ENCODE assay signal across 8 cellular contexts in genomic region chr20:56440346-56441007, GRCh38. TPM values are rescaled to one million over a fixed set of nuclear protein-coding genes. Genes with fewer than 3 reads are reported as not detected.
DNase-seq lines count a peak whose midpoint lies in the region; ATAC-seq, FAIRE-seq and TF ChIP-seq lines count a peak whose summit lies in the region.

No MANE protein-coding gene starts in this region.

- peak; percentile 59 for DNase-seq in activated gamma-delta T cell treated with anti-CD3 and anti-CD28 coated beads, Interleukin-2, amount 50 U/mL, for 16 hours (ENCODE audit: low read depth)
- DNase-seq in stimulated activated CD4-positive, alpha-beta T cell treated with anti-CD3 and anti-CD28 coated beads, Interleukin-12 subunit alpha, Interleukin-12 subunit beta, amount 100 ng/mL, for 48 hours (ENCODE audit: low read depth in 2 of 3, low spot score in 1 of 3): peak; percentile 39 to 45 (median 41)
- no peak for DNase-seq in erythroblast (lab: John Stamatoyannopoulos, UW)
- DNase-seq in DMS 273 treated with DMSO at 0.1 percent for 48 hours (lab: John Stamatoyannopoulos, UW): no peak
- no peak for DNase-seq in frontal cortex (ENCODE audit: low spot score in 2 of 2)

- TF ChIP-seq POLR2A in erythroblast (IDR thresholded peaks at IDR 0.05; ENCODE audit: low read length): no peak

- ATAC-seq in GM18870 (IDR thresholded peaks at IDR 0.05; ENCODE audit: unreplicated experiment) (peak; percentile 81), HG03442 (IDR thresholded peaks at IDR 0.05; ENCODE audit: unreplicated experiment) (peak; percentile 77), GM21367 (IDR thresholded peaks at IDR 0.05; ENCODE audit: unreplicated experiment) (no peak)

- no peak for FAIRE-seq in frontal cortex (lab: Jason Lieb, UNC)

RNA-seq across cellular contexts. Expression of gene RTF2, which starts 27.9 kb away (rescaled TPM):
- total RNA-seq in frontal cortex: 48.9 TPM

RNA-seq across cellular contexts. Expression of gene CASS4, which starts 28.4 kb away (rescaled TPM):
- under 0.01 TPM for total RNA-seq in frontal cortex

RNA-seq across cellular contexts. Expression of gene CSTF1, which starts 48.0 kb away (rescaled TPM):
- total RNA-seq in frontal cortex: 27.7 TPM

RNA-seq across cellular contexts. Expression of gene AURKA, which starts 48.5 kb away (rescaled TPM):
- total RNA-seq in frontal cortex: 6.5 TPM

Comparison
In these comparisons a context has a peak if more than half of its experiments do, and no peak if none do; other contexts are left out.
1. DNase-seq: peak in activated gamma-delta T cell treated with anti-CD3 and anti-CD28 coated beads, Interleukin-2, amount 50 U/mL, for 16 hours (single experiment) and stimulated activated CD4-positive, alpha-beta T cell treated with anti-CD3 and anti-CD28 coated beads, Interleukin-12 subunit alpha, Interleukin-12 subunit beta, amount 100 ng/mL, for 48 hours (3 of 3); none in erythroblast (0 of 2), DMS 273 treated with DMSO at 0.1 percent for 48 hours (single experiment) and frontal cortex (0 of 2).